ENCODE assay signal across 8 cellular contexts in genomic region chr5:181243020-181243520, GRCh38. TPM values are rescaled to one million over a fixed set of nuclear protein-coding genes. Genes with fewer than 3 reads are reported as not detected.
DNase-seq lines count a peak whose midpoint lies in the region; ATAC-seq and TF ChIP-seq lines count a peak whose summit lies in the region.

No MANE protein-coding gene starts in this region.

- TF ChIP-seq CTCF in adrenal gland (IDR thresholded peaks at IDR 0.05) (no peak), suprapubic skin (IDR thresholded peaks at IDR 0.05) (no peak)

- intact Hi-C loops in activated CD4-positive, alpha-beta T cell treated with anti-CD3 and anti-CD28 coated beads for 36 hours (cut with DNase I, micrococcal nuclease), result loop anchor here (1.0 to 10.0 kb wide), 6 partner anchors 18 to 1618 kb away; partner anchors contain the start of genes HNRNPH1 (in 1 of the 2), TRIM41 (in 1 of the 2), TRIM52 (in 1 of the 2) and TRIM7 (in 1 of the 2)
- intact Hi-C loops in adrenal gland (cut with DNase I), result no loop called here

- ATAC-seq in activated CD4-positive, alpha-beta T cell treated with anti-CD3 and anti-CD28 coated beads for 36 hours, result no peak
- ATAC-seq in HG02763 (IDR thresholded peaks at IDR 0.05; ENCODE audit: unreplicated experiment) (no peak), GM21367 (IDR thresholded peaks at IDR 0.05; ENCODE audit: unreplicated experiment) (no peak)

- H3K4me3 ChIP-seq in adrenal gland (peak overlapping the region; percentile 33 to 85 (median 54)), suprapubic skin (peak overlapping the region; percentile 89)

- peak overlapping the region; percentile 99 for H3K27ac Mint-ChIP-seq in activated CD4-positive, alpha-beta T cell treated with anti-CD3 and anti-CD28 coated beads for 36 hours

- H3K4me1 Mint-ChIP-seq in activated CD4-positive, alpha-beta T cell treated with anti-CD3 and anti-CD28 coated beads for 36 hours, result peaks cover 47% of the 10 kb centered on the region

- peaks cover 64% of the 10 kb centered on the region for H3K36me3 Mint-ChIP-seq in activated CD4-positive, alpha-beta T cell treated with anti-CD3 and anti-CD28 coated beads for 36 hours (ENCODE audit: low read depth)

- no peak for DNase-seq in activated CD4-positive, alpha-beta T cell treated with anti-CD3 and anti-CD28 coated beads for 36 hours
- no peak for DNase-seq in activated CD4-positive, alpha-beta T cell treated with anti-CD3 and anti-CD28 coated beads for 4 hours
- no peak for DNase-seq in adrenal gland
- DNase-seq in left kidney (ENCODE audit: low read depth, low spot score), result peak; percentile 47
- no peak for DNase-seq in suprapubic skin (ENCODE audit: low spot score in 2 of 2)
- DNase-seq in HK-2 (ENCODE audit: unreplicated experiment), result no peak

- H3K27me3 ChIP-seq in adrenal gland, result no peaks in the 10 kb centered on the region
- no peaks in the 10 kb centered on the region for H3K27me3 ChIP-seq in suprapubic skin

- WGBS in adrenal gland, 4 donors, result 0 to 1% (median 1%) methylated on average over 9 to 22 of the region's 22 CpGs
- under 1% methylated on average over 12 of the region's 22 CpGs for WGBS in suprapubic skin

- no peaks in the 10 kb centered on the region for H3K27me3 Mint-ChIP-seq in activated CD4-positive, alpha-beta T cell treated with anti-CD3 and anti-CD28 coated beads for 36 hours

- peak overlapping the region; percentile 91 for H3K4me3 Mint-ChIP-seq in activated CD4-positive, alpha-beta T cell treated with anti-CD3 and anti-CD28 coated beads for 36 hours

- H3K9me3 ChIP-seq in adrenal gland (replicated peaks in 1 of 3) (no peaks in the 10 kb centered on the region), suprapubic skin (no peaks in the 10 kb centered on the region)

- peak in 1 of 2 donors; percentile 5 for TF ChIP-seq POLR2A in adrenal gland (IDR thresholded peaks at IDR 0.05)
- TF ChIP-seq POLR2A in suprapubic skin (IDR thresholded peaks at IDR 0.05), result no peak

- no peaks in the 10 kb centered on the region for H3K9me3 Mint-ChIP-seq in activated CD4-positive, alpha-beta T cell treated with anti-CD3 and anti-CD28 coated beads for 36 hours (ENCODE audit: low read depth)

- H3K27ac ChIP-seq in adrenal gland (peak overlapping the region; percentile 55 to 96 (median 91)), suprapubic skin (peak overlapping the region; percentile 96)

- POLR2A ChIA-PET in activated CD4-positive, alpha-beta T cell treated with anti-CD3 and anti-CD28 coated beads for 36 hours (lab: Charles Lee), result interaction anchor here (1.0 kb wide), 2 partner anchors 19 to 36 kb away, joined by 3 to 4 read pairs; no protein-coding TSS in a partner anchor

- H3K36me3 ChIP-seq in adrenal gland (replicated peaks in 1 of 2), result peaks cover 4 to 44% of the 10 kb centered on the region in 2 donors
- peaks cover 40% of the 10 kb centered on the region for H3K36me3 ChIP-seq in suprapubic skin

- TF ChIP-seq EP300 in suprapubic skin (IDR thresholded peaks at IDR 0.05), result no peak

- CTCF ChIA-PET in activated CD4-positive, alpha-beta T cell treated with anti-CD3 and anti-CD28 coated beads for 36 hours (lab: Charles Lee), result no interaction called here

- H3K4me1 ChIP-seq in adrenal gland (replicated peaks in 1 of 2) (peaks cover 32 to 42% of the 10 kb centered on the region in 2 donors), suprapubic skin (peaks cover 58% of the 10 kb centered on the region)

RNA-seq across cellular contexts. Expression of gene RACK1, which starts 0.6 kb away (rescaled TPM):
- 1,000 to 10,000 TPM; 2,724 to 3,901 TPM for total RNA-seq in activated CD4-positive, alpha-beta T cell treated with anti-CD3 and anti-CD28 coated beads for 36 hours
- 1,000 to 10,000 TPM; 1,373 to 3,641 (median 2,189) TPM for total RNA-seq in adrenal gland
- 1,000 to 10,000 TPM; 1,252 to 2,399 (median 1,718) TPM for polyA plus RNA-seq in adrenal gland
- total RNA-seq in suprapubic skin, result 1,000 to 10,000 TPM; 2,440 to 4,496 (median 3,996) TPM

RNA-seq across cellular contexts. Expression of gene TRIM52, which starts 17.9 kb away (rescaled TPM):
- 10 to 100 TPM; 10.4 to 13.1 TPM for total RNA-seq in activated CD4-positive, alpha-beta T cell treated with anti-CD3 and anti-CD28 coated beads for 36 hours
- total RNA-seq in adrenal gland (10 to 100 TPM in 5 of 8 donors, 1 to 10 TPM in 3; 7.8 to 19.1 (median 11.8) TPM), suprapubic skin (10 to 100 TPM in 2 of 4 donors, 1 to 10 TPM in 2; 6.7 to 15.4 (median 10.1) TPM)
- polyA plus RNA-seq in adrenal gland, result 10 to 100 TPM; 12.8 to 23.9 (median 14.4) TPM

RNA-seq across cellular contexts. Expression of gene TRIM41, which starts 20.0 kb away (rescaled TPM):
- 10 to 100 TPM; 27.0 to 30.7 TPM for total RNA-seq in activated CD4-positive, alpha-beta T cell treated with anti-CD3 and anti-CD28 coated beads for 36 hours
- total RNA-seq in adrenal gland (10 to 100 TPM; 15.6 to 41.6 (median 19.6) TPM), suprapubic skin (10 to 100 TPM; 13.3 to 23.3 (median 16.2) TPM)
- polyA plus RNA-seq in adrenal gland, result 10 to 100 TPM; 13.3 to 56.2 (median 28.1) TPM

RNA-seq across cellular contexts. Expression of gene TRIM7, which starts 38.1 kb away (rescaled TPM):
- 1 to 10 TPM; 1.4 to 1.6 TPM for total RNA-seq in activated CD4-positive, alpha-beta T cell treated with anti-CD3 and anti-CD28 coated beads for 36 hours
- total RNA-seq in adrenal gland (1 to 10 TPM in 7 of 8 donors, under 1 TPM in 1; 0.78 to 6.3 (median 4.4) TPM), suprapubic skin (10 to 100 TPM; 52.0 to 79.0 (median 69.4) TPM)
- 1 to 10 TPM; 2.1 to 5.3 (median 3.4) TPM for polyA plus RNA-seq in adrenal gland

Comparison
In these comparisons a context has a peak if more than half of its experiments do, and no peak if none do; other contexts are left out.
1. intact Hi-C loops: an anchor here in activated CD4-positive, alpha-beta T cell treated with anti-CD3 and anti-CD28 coated beads for 36 hours (1.0 to 10.0 kb wide); none called in adrenal gland.